7 cellular contexts compared by ENCODE assay signal in genomic region chr1:35568975-35569395, GRCh38. TPM values are rescaled to one million over a fixed set of nuclear protein-coding genes. Genes with fewer than 3 reads are reported as not detected.
DNase-seq lines count a peak whose midpoint lies in the region; ATAC-seq and TF ChIP-seq lines count a peak whose summit lies in the region.

No MANE protein-coding gene starts in this region.

- peak; percentile 56 to 65 (median 64) for ATAC-seq in T-cell (replicated peaks in 1 of 4)
- ATAC-seq in left cardiac atrium, result peak; percentile 53 to 62
- no peak for ATAC-seq in HG03097 (IDR thresholded peaks at IDR 0.05; ENCODE audit: low FRiP score, unreplicated experiment)

- TF ChIP-seq POLR2A in NB4 (IDR thresholded peaks at IDR 0.05; ENCODE audit: extremely low read depth, insufficient read length), result no peak

- H3K4me1 Mint-ChIP-seq in T-cell, result peaks cover 13 to 20% (median 16%) of the 10 kb centered on the region in 3 donors

- CTCF ChIA-PET in T-cell (lab: Charles Lee), result interaction anchor here (0.6 to 3.6 kb wide), 19 partner anchors 9 to 716 kb away, joined by 3 to 26 read pairs (median 5); no protein-coding TSS in a partner anchor

- no peaks in the 10 kb centered on the region for H3K27me3 Mint-ChIP-seq in T-cell

- POLR2A ChIA-PET in T-cell (lab: Charles Lee), result interaction anchor here in 1 of 2 donors (0.5 kb wide), 2 partner anchors 14 to 148 kb away, joined by 3 read pairs; no protein-coding TSS in a partner anchor

- peak; percentile 90 for DNase-seq in GM10266 (ENCODE audit: extremely low spot score)
- DNase-seq in NB4 (ENCODE audit: low read depth), result peak; percentile 75
- DNase-seq in T-cell, result peak in 30 of 34 experiments; percentile 29 to 70 (median 53)
- peak in 44 of 56 donors; percentile 15 to 85 (median 46) for DNase-seq in amygdala (lab: John Stamatoyannopoulos, UW)
- no peak for DNase-seq in left cardiac atrium
- peak; percentile 92 for DNase-seq in retina

- TF ChIP-seq CTCF in GM10266 (IDR thresholded peaks at IDR 0.05; ENCODE audit: control insufficient read depth, insufficient read depth, low read depth, missing control alignments), result peak; percentile 91
- peak; percentile 78 for TF ChIP-seq CTCF in NB4 (IDR thresholded peaks at IDR 0.05; ENCODE audit: low read depth, low read length)

- H3K9me3 Mint-ChIP-seq in T-cell, result no peaks in the 10 kb centered on the region

- no peak overlapping the region for H3K4me3 Mint-ChIP-seq in T-cell

- H3K4me3 ChIP-seq in NB4 (ENCODE audit: low read depth, low read length), result no peak overlapping the region

- H3K36me3 Mint-ChIP-seq in T-cell, result peaks cover 7% of the 10 kb centered on the region

- no peak overlapping the region for H3K27ac Mint-ChIP-seq in T-cell

- intact Hi-C loops in left cardiac atrium (cut with DNase I), result loop anchor here (2.0 to 5.0 kb wide), 3 partner anchors 158 to 206 kb away; no protein-coding TSS in a partner anchor

RNA-seq across cellular contexts. Expression of gene TFAP2E, which starts 4.1 kb away (rescaled TPM):
- total RNA-seq in T-cell, result 1 to 10 TPM; 2.8 to 4.6 (median 3.1) TPM
- total RNA-seq in left cardiac atrium, result under 1 TPM; 0.32 to 0.47 TPM

RNA-seq across cellular contexts. Expression of gene NCDN, which starts 11.4 kb away (rescaled TPM):
- total RNA-seq in T-cell (10 to 100 TPM; 19.8 to 34.0 (median 31.4) TPM), left cardiac atrium (10 to 100 TPM; 23.4 TPM)

RNA-seq across cellular contexts. Expression of gene KIAA0319L, which starts 11.8 kb away (rescaled TPM):
- total RNA-seq in T-cell (10 to 100 TPM; 60.8 to 73.7 (median 63.7) TPM), left cardiac atrium (10 to 100 TPM; 50.2 to 56.6 TPM)
